Comparison of ENCODE assay signal across 2 cellular contexts in genomic region chr3:46661776-46662766, GRCh38.
TF ChIP-seq lines count a peak whose summit lies in the region.

No MANE protein-coding gene starts in this region.

TF ChIP-seq in SK-N-SH, 30 proteins besides CTCF, POLR2A, EP300 and RAD21 (continued from another document):
- TF ChIP-seq REST (IDR thresholded peaks at IDR 0.05; ENCODE audit: low read depth, low read length) = no peak
- TF ChIP-seq TCF12 (IDR thresholded peaks at IDR 0.05) = no peak

TF ChIP-seq in SK-N-SH treated with all-trans-retinoic acid at 6 μM for 48 hours, 23 proteins besides CTCF, POLR2A, EP300 and RAD21 (continued from another document):
- no peak for TF ChIP-seq ZFP30 (CRISPR knock-in tag; IDR thresholded peaks at IDR 0.05)
- TF ChIP-seq OSR1 (CRISPR knock-in tag; IDR thresholded peaks at IDR 0.05) = no peak
- no peak for TF ChIP-seq RARB (CRISPR knock-in tag; IDR thresholded peaks at IDR 0.05)
- TF ChIP-seq ZNF8 (CRISPR knock-in tag; IDR thresholded peaks at IDR 0.05) = no peak
- no peak for TF ChIP-seq TOX (CRISPR knock-in tag; IDR thresholded peaks at IDR 0.05; ENCODE audit: borderline replicate concordance)
- TF ChIP-seq TCF4 (CRISPR knock-in tag; IDR thresholded peaks at IDR 0.05; ENCODE audit: borderline replicate concordance) = no peak
- no peak for TF ChIP-seq POU6F1 (CRISPR knock-in tag; IDR thresholded peaks at IDR 0.05; ENCODE audit: borderline replicate concordance, low read depth)
- TF ChIP-seq ZFP3 (CRISPR knock-in tag; IDR thresholded peaks at IDR 0.05) = no peak
- TF ChIP-seq ESRRG (CRISPR knock-in tag; IDR thresholded peaks at IDR 0.05) = no peak
- TF ChIP-seq CSRNP3 (CRISPR knock-in tag; IDR thresholded peaks at IDR 0.05) = no peak
- TF ChIP-seq CSDC2 (CRISPR knock-in tag; IDR thresholded peaks at IDR 0.05) = no peak
TF ChIP-seq in SK-N-SH treated with all-trans-retinoic acid at 6 μM for 48 hours: peak in this region for 0.
